11 cellular contexts compared by ENCODE assay signal in genomic region chr5:89313044-89313443, GRCh38.
DNase-seq lines count a peak whose midpoint lies in the region; ATAC-seq lines count a peak whose summit lies in the region.
"Had no signal": no experiment of that assay in that cellular context is flagged by ENCODE, and none has a peak within 500 bp of the region (broad histone marks: within the 10 kb centered on the region; RNA-seq: fewer than 3 reads in every experiment).

No MANE protein-coding gene starts in this region.

- H3K9me3 Mint-ChIP-seq in activated naive CD8-positive, alpha-beta T cell treated with anti-CD3 and anti-CD28 coated beads, Interleukin-2, amount 50 U/mL, for 24 hours, result peaks cover 8% of the 10 kb centered on the region
- H3K9me3 Mint-ChIP-seq in memory B cell, result peaks cover 3% of the 10 kb centered on the region

- H3K27me3 Mint-ChIP-seq in activated naive CD8-positive, alpha-beta T cell treated with anti-CD3 and anti-CD28 coated beads, Interleukin-2, amount 50 U/mL, for 24 hours, result no peaks in the 10 kb centered on the region
- H3K27me3 Mint-ChIP-seq in memory B cell, result no peaks in the 10 kb centered on the region

- H3K4me3 Mint-ChIP-seq in activated naive CD8-positive, alpha-beta T cell treated with anti-CD3 and anti-CD28 coated beads, Interleukin-2, amount 50 U/mL, for 24 hours, result peak overlapping the region; percentile 4
- H3K4me3 Mint-ChIP-seq in memory B cell, result no peak overlapping the region

- H3K27ac Mint-ChIP-seq in activated naive CD8-positive, alpha-beta T cell treated with anti-CD3 and anti-CD28 coated beads, Interleukin-2, amount 50 U/mL, for 24 hours, result peak overlapping the region; percentile 88
- H3K27ac Mint-ChIP-seq in memory B cell, result peak overlapping the region; percentile 84

- peak; percentile 16 for ATAC-seq in HG03175 (IDR thresholded peaks at IDR 0.05; ENCODE audit: unreplicated experiment)
- ATAC-seq in activated naive CD8-positive, alpha-beta T cell treated with anti-CD3 and anti-CD28 coated beads, Interleukin-2, amount 50 U/mL, for 24 hours, result no peak
- ATAC-seq in memory B cell (ENCODE audit: low read depth), result no peak
- no peak for ATAC-seq in GM21526 (IDR thresholded peaks at IDR 0.05; ENCODE audit: low FRiP score, unreplicated experiment)

- H3K4me1 Mint-ChIP-seq in activated naive CD8-positive, alpha-beta T cell treated with anti-CD3 and anti-CD28 coated beads, Interleukin-2, amount 50 U/mL, for 24 hours, result peaks cover 38% of the 10 kb centered on the region
- peaks cover 17% of the 10 kb centered on the region for H3K4me1 Mint-ChIP-seq in memory B cell

- peak; percentile 68 for DNase-seq in EL
- DNase-seq in activated naive CD8-positive, alpha-beta T cell treated with anti-CD3 and anti-CD28 coated beads, Interleukin-2, amount 50 U/mL, for 24 hours, result no peak
- DNase-seq in memory B cell (ENCODE audit: low spot score in 2 of 2), result no peak
- no peak for DNase-seq in activated CD4-positive, alpha-beta T cell treated with anti-CD3 and anti-CD28 coated beads, Interleukin-2, amount 50 U/mL, for 1 hour
- DNase-seq in Kasumi-1 (lab: John Stamatoyannopoulos, UW), result no peak
- no peak for DNase-seq in AML-193 (lab: John Stamatoyannopoulos, UW)
- DNase-seq: aorta, heart left ventricle, pancreas had no signal

- H3K36me3 Mint-ChIP-seq in activated naive CD8-positive, alpha-beta T cell treated with anti-CD3 and anti-CD28 coated beads, Interleukin-2, amount 50 U/mL, for 24 hours (ENCODE audit: low read depth), result no peaks in the 10 kb centered on the region
- H3K36me3 Mint-ChIP-seq in memory B cell, result no peaks in the 10 kb centered on the region
